1 cellular context compared by ENCODE assay signal in the genomic region with DNA sequence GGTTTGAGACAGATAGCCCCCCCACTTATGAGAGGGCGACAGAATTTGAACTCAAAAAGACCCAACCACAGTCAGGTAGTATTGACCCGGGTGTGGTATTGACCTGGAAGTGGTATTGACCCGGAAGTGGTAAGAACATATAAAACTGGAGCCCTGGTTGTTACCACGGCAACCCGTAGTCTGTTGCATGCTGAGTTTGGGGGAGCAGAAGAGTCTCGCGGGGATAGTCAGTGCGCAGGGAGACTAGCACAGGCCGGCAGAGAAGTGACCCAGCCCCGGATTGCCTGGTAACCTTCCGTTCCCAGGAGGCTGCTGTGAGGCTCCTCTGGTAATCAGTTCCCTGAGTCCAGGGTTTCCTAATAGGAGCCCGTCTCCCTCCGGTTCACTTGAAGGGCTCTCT.
TF ChIP-seq lines count a peak whose summit lies in the region.

No MANE protein-coding gene starts in this region.

TF ChIP-seq in GM12878, 131 proteins besides CTCF, POLR2A, EP300 and RAD21:
- peak; percentile 73 for TF ChIP-seq NR2C1 (IDR thresholded peaks at IDR 0.05)
- no peak for TF ChIP-seq SUPT20H (IDR thresholded peaks at IDR 0.05; ENCODE audit: borderline replicate concordance, control insufficient read depth, low read depth, low read length)
- TF ChIP-seq CHD2 (IDR thresholded peaks at IDR 0.05; ENCODE audit: borderline replicate concordance, low read depth, low read length) = no peak
- TF ChIP-seq KAT2A (conservative IDR thresholded peaks at IDR 0.05; ENCODE audit: control insufficient read depth, low read depth, low read length) = no peak
- no peak for TF ChIP-seq MXI1 (IDR thresholded peaks at IDR 0.05; ENCODE audit: low read depth, low read length)
- peak; percentile 77 for TF ChIP-seq GABPA (IDR thresholded peaks at IDR 0.05; ENCODE audit: low read depth)
- TF ChIP-seq BMI1 (IDR thresholded peaks at IDR 0.05; ENCODE audit: borderline replicate concordance) = 0 out of 2 replicates have a peak, but pooled peaks have one; percentile 29
- no peak for TF ChIP-seq SUZ12 (IDR thresholded peaks at IDR 0.05; ENCODE audit: unreplicated experiment)
